In the genomic region with DNA sequence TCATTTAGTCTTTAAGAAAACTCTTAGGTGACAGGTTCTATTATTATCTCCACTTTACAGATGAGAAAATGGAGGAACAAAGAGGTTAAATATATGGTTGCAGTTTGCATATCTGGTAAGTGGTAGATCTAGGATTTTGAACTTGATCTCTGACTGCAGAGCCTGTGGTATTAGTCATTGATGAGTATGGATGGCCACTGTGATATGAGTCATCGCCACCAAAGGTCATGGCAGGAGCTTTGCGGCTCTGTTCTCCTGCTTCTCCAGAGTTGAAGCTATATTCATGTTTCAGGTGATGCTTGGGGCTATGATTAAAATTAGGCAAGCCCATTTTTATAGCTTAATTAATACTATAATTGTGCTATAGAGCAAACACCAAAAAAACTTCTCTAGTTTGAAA, we compare ENCODE assay signal across 14 cellular contexts.
A peak's percentile ranks its signal among the peaks of the same experiment; 100 is the strongest.
DNase-seq lines count a peak whose midpoint lies in the region; ATAC-seq, FAIRE-seq and TF ChIP-seq lines count a peak whose summit lies in the region.
"Had no signal": no experiment of that assay in that cellular context is flagged by ENCODE, and none has a peak within 500 bp of the region (broad histone marks: within the 10 kb centered on the region; RNA-seq: fewer than 3 reads in every experiment).

No MANE protein-coding gene starts in this region.

- H3K27me3 Mint-ChIP-seq in stimulated activated naive B cell treated with anti-CD40 and anti-IgM and Interleukin-4, amounts not matched to agents 10 μg/mL and 1 μg/mL and 100 μg/mL, for 72 hours, result no peaks in the 10 kb centered on the region

- H3K4me1 Mint-ChIP-seq in stimulated activated effector memory CD8-positive, alpha-beta T cell treated with anti-CD3 and anti-CD28 coated beads, Interleukin-12 subunit alpha, Interleukin-12 subunit beta, amount 100 ng/mL, for 72 hours, result no peaks in the 10 kb centered on the region
- no peaks in the 10 kb centered on the region for H3K4me1 Mint-ChIP-seq in stimulated activated naive B cell treated with anti-CD40 and anti-IgM and Interleukin-4, amounts not matched to agents 10 μg/mL and 1 μg/mL and 100 μg/mL, for 72 hours

- H3K36me3 Mint-ChIP-seq in stimulated activated effector memory CD8-positive, alpha-beta T cell treated with anti-CD3 and anti-CD28 coated beads, Interleukin-12 subunit alpha, Interleukin-12 subunit beta, amount 100 ng/mL, for 72 hours, result no peaks in the 10 kb centered on the region
- H3K36me3 Mint-ChIP-seq in stimulated activated naive B cell treated with anti-CD40 and anti-IgM and Interleukin-4, amounts not matched to agents 10 μg/mL and 1 μg/mL and 100 μg/mL, for 72 hours, result no peaks in the 10 kb centered on the region

- H3K27ac Mint-ChIP-seq in stimulated activated effector memory CD8-positive, alpha-beta T cell treated with anti-CD3 and anti-CD28 coated beads, Interleukin-12 subunit alpha, Interleukin-12 subunit beta, amount 100 ng/mL, for 72 hours, result no peak overlapping the region
- H3K27ac Mint-ChIP-seq in stimulated activated naive B cell treated with anti-CD40 and anti-IgM and Interleukin-4, amounts not matched to agents 10 μg/mL and 1 μg/mL and 100 μg/mL, for 72 hours, result no peak overlapping the region
- H3K27ac Mint-ChIP-seq: activated naive CD4-positive, alpha-beta T cell treated with anti-CD3 and anti-CD28 coated beads for 36 hours had no signal

- no peaks in the 10 kb centered on the region for H3K9me3 Mint-ChIP-seq in stimulated activated effector memory CD8-positive, alpha-beta T cell treated with anti-CD3 and anti-CD28 coated beads, Interleukin-12 subunit alpha, Interleukin-12 subunit beta, amount 100 ng/mL, for 72 hours
- H3K9me3 Mint-ChIP-seq in stimulated activated naive B cell treated with anti-CD40 and anti-IgM and Interleukin-4, amounts not matched to agents 10 μg/mL and 1 μg/mL and 100 μg/mL, for 72 hours, result no peaks in the 10 kb centered on the region
- H3K9me3 Mint-ChIP-seq: activated naive CD4-positive, alpha-beta T cell treated with anti-CD3 and anti-CD28 coated beads for 36 hours had no signal

- H3K4me3 Mint-ChIP-seq in stimulated activated effector memory CD8-positive, alpha-beta T cell treated with anti-CD3 and anti-CD28 coated beads, Interleukin-12 subunit alpha, Interleukin-12 subunit beta, amount 100 ng/mL, for 72 hours, result no peak overlapping the region
- no peak overlapping the region for H3K4me3 Mint-ChIP-seq in stimulated activated naive B cell treated with anti-CD40 and anti-IgM and Interleukin-4, amounts not matched to agents 10 μg/mL and 1 μg/mL and 100 μg/mL, for 72 hours
- H3K4me3 Mint-ChIP-seq: activated naive CD4-positive, alpha-beta T cell treated with anti-CD3 and anti-CD28 coated beads for 36 hours had no signal

- FAIRE-seq in RCC 7860 (lab: Jason Lieb, UNC), result peak; percentile 97

- DNase-seq in activated CD4-positive, alpha-beta T cell treated with anti-CD3 and anti-CD28 coated beads for 48 hours, result peak; percentile 20
- DNase-seq in activated CD4-positive, alpha-beta T cell treated with anti-CD3 and anti-CD28 coated beads, Interleukin-2, amount 50 U/mL, for 1 hour, result no peak
- peak; percentile 88 for DNase-seq in RCC 7860 (ENCODE audit: low spot score)
- DNase-seq in epithelial cell of proximal tubule (ENCODE audit: low read depth), result peak; percentile 41
- no peak for DNase-seq in stimulated activated effector memory CD8-positive, alpha-beta T cell treated with anti-CD3 and anti-CD28 coated beads, Interleukin-12 subunit alpha, Interleukin-12 subunit beta, amount 100 ng/mL, for 72 hours (ENCODE audit: low spot score in 2 of 2)
- no peak for DNase-seq in nucleus accumbens (lab: John Stamatoyannopoulos, UW)
- DNase-seq in stimulated activated naive B cell treated with anti-CD40 and anti-IgM and Interleukin-4, amounts not matched to agents 10 μg/mL and 1 μg/mL and 100 μg/mL, for 72 hours, result no peak
- DNase-seq: activated CD4-positive, alpha-beta T cell treated with anti-CD3 and anti-CD28 coated beads for 1 hour; activated naive CD4-positive, alpha-beta T cell treated with anti-CD3 and anti-CD28 coated beads for 36 hours; DMS153; mucosa of descending colon; sigmoid colon; SJCRH30 had no signal

- H3K4me3 ChIP-seq in epithelial cell of proximal tubule (ENCODE audit: low read depth, low read length), result no peak overlapping the region
- H3K4me3 ChIP-seq: mucosa of descending colon, sigmoid colon, SJCRH30 had no signal

- TF ChIP-seq CTCF in epithelial cell of proximal tubule (conservative IDR thresholded peaks at IDR 0.05; ENCODE audit: low read depth, low read length), result no peak

- ATAC-seq in stimulated activated effector memory CD8-positive, alpha-beta T cell treated with anti-CD3 and anti-CD28 coated beads, Interleukin-12 subunit alpha, Interleukin-12 subunit beta, amount 100 ng/mL, for 72 hours, result peak; percentile 86
- no peak for ATAC-seq in stimulated activated naive B cell treated with anti-CD40 and anti-IgM and Interleukin-4, amounts not matched to agents 10 μg/mL and 1 μg/mL and 100 μg/mL, for 72 hours (replicated peaks)
- ATAC-seq in HG02763 (IDR thresholded peaks at IDR 0.05; ENCODE audit: unreplicated experiment), result no peak
- ATAC-seq: mucosa of descending colon had no signal

Comparison
In these comparisons a context has a peak if more than half of its experiments do, and no peak if none do; other contexts are left out.
1. DNase-seq: peak in activated CD4-positive, alpha-beta T cell treated with anti-CD3 and anti-CD28 coated beads for 48 hours (single experiment), RCC 7860 (single experiment) and epithelial cell of proximal tubule (single experiment); none in activated CD4-positive, alpha-beta T cell treated with anti-CD3 and anti-CD28 coated beads, Interleukin-2, amount 50 U/mL, for 1 hour (single experiment), stimulated activated effector memory CD8-positive, alpha-beta T cell treated with anti-CD3 and anti-CD28 coated beads, Interleukin-12 subunit alpha, Interleukin-12 subunit beta, amount 100 ng/mL, for 72 hours (0 of 2), nucleus accumbens (0 of 56) and stimulated activated naive B cell treated with anti-CD40 and anti-IgM and Interleukin-4, amounts not matched to agents 10 μg/mL and 1 μg/mL and 100 μg/mL, for 72 hours (single experiment).